1 cellular context compared by ENCODE assay signal in genomic region chr2:68643874-68644485, GRCh38.
TF ChIP-seq lines count a peak whose summit lies in the region.

No MANE protein-coding gene starts in this region.

TF ChIP-seq in WTC11, 78 proteins besides CTCF, POLR2A, EP300 and RAD21 (continued from another document):
- TF ChIP-seq, protein P1, sequence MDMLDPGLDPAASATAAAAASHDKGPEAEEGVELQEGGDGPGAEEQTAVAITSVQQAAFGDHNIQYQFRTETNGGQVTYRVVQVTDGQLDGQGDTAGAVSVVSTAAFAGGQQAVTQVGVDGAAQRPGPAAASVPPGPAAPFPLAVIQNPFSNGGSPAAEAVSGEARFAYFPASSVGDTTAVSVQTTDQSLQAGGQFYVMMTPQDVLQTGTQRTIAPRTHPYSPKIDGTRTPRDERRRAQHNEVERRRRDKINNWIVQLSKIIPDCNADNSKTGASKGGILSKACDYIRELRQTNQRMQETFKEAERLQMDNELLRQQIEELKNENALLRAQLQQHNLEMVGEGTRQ (CRISPR knock-in tag; IDR thresholded peaks at IDR 0.05), result no peak
- no peak for TF ChIP-seq CREM (CRISPR knock-in tag; IDR thresholded peaks at IDR 0.05)
- no peak for TF ChIP-seq E2F1 (CRISPR knock-in tag; IDR thresholded peaks at IDR 0.05)
- no peak for TF ChIP-seq JAZF1 (CRISPR knock-in tag; IDR thresholded peaks at IDR 0.05)
- TF ChIP-seq ATF1 (CRISPR knock-in tag; IDR thresholded peaks at IDR 0.05), result no peak
- no peak for TF ChIP-seq HMGA2 (CRISPR knock-in tag; IDR thresholded peaks at IDR 0.05)
- TF ChIP-seq MLX (CRISPR knock-in tag; IDR thresholded peaks at IDR 0.05), result no peak
- TF ChIP-seq, protein P2, sequence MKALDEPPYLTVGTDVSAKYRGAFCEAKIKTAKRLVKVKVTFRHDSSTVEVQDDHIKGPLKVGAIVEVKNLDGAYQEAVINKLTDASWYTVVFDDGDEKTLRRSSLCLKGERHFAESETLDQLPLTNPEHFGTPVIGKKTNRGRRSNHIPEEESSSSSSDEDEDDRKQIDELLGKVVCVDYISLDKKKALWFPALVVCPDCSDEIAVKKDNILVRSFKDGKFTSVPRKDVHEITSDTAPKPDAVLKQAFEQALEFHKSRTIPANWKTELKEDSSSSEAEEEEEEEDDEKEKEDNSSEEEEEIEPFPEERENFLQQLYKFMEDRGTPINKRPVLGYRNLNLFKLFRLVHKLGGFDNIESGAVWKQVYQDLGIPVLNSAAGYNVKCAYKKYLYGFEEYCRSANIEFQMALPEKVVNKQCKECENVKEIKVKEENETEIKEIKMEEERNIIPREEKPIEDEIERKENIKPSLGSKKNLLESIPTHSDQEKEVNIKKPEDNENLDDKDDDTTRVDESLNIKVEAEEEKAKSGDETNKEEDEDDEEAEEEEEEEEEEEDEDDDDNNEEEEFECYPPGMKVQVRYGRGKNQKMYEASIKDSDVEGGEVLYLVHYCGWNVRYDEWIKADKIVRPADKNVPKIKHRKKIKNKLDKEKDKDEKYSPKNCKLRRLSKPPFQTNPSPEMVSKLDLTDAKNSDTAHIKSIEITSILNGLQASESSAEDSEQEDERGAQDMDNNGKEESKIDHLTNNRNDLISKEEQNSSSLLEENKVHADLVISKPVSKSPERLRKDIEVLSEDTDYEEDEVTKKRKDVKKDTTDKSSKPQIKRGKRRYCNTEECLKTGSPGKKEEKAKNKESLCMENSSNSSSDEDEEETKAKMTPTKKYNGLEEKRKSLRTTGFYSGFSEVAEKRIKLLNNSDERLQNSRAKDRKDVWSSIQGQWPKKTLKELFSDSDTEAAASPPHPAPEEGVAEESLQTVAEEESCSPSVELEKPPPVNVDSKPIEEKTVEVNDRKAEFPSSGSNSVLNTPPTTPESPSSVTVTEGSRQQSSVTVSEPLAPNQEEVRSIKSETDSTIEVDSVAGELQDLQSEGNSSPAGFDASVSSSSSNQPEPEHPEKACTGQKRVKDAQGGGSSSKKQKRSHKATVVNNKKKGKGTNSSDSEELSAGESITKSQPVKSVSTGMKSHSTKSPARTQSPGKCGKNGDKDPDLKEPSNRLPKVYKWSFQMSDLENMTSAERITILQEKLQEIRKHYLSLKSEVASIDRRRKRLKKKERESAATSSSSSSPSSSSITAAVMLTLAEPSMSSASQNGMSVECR (CRISPR knock-in tag; IDR thresholded peaks at IDR 0.05; ENCODE audit: borderline replicate concordance), result no peak
- TF ChIP-seq ZNF512 (CRISPR knock-in tag; IDR thresholded peaks at IDR 0.05; ENCODE audit: borderline replicate concordance), result no peak
- no peak for TF ChIP-seq ZNF416 (CRISPR knock-in tag; IDR thresholded peaks at IDR 0.05)
- TF ChIP-seq ZNF317 (CRISPR knock-in tag; IDR thresholded peaks at IDR 0.05; ENCODE audit: borderline replicate concordance, low read depth), result no peak
